In the genomic region with DNA sequence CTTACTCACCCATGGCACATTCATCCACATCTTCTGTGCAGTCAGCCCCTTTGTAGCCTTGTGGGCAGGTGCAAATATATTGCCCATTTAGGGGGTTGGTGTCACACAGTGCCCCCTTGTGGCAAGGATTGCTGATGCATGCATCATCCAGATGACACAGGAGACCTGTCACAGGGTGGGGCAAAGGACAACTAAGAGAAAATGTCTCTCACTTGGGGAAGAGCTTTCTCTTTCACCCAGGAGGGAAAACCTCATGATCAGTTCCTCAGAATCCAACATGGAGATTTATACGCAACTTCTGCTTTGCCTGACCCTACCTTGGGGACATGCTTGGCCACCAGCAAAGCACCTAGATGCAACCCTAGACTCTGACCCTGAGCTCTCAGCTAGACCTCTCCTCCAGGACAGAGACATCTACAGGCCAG, we compare ENCODE assay signal across 8 cellular contexts.
A peak's percentile ranks its signal among the peaks of the same experiment; 100 is the strongest.
DNase-seq lines count a peak whose midpoint lies in the region; ATAC-seq and TF ChIP-seq lines count a peak whose summit lies in the region.

No MANE protein-coding gene starts in this region.

- in situ Hi-C loops in G401 (cut with HindIII; ENCODE audit: low sequenced_read_pairs) = no loop called here

- TF ChIP-seq CTCF in AG10803 (conservative IDR thresholded peaks at IDR 0.05; ENCODE audit: low read length) (peak; percentile 65), heart left ventricle (IDR thresholded peaks at IDR 0.05) (peak; percentile 44 to 69 (median 58))

- intact Hi-C loops in heart left ventricle (cut with DNase I) = no loop called here

- peak; percentile 29 for DNase-seq in AG10803 (ENCODE audit: low read depth)
- DNase-seq in SJSA1 (ENCODE audit: low read depth in 1 of 2, low spot score in 2 of 2) = peak; percentile 68 to 74
- peak; percentile 67 for DNase-seq in activated gamma-delta T cell treated with anti-CD3 and anti-CD28 coated beads, Interleukin-2, amount 50 U/mL, for 16 hours (ENCODE audit: low read depth)
- DNase-seq in heart left ventricle = peak; percentile 24 to 60 (median 38)
- DNase-seq in stimulated activated CD4-positive, alpha-beta T cell treated with anti-CD3 and anti-CD28 coated beads, Interleukin-12 subunit alpha, Interleukin-12 subunit beta, amount 100 ng/mL, for 4 hours = peak; percentile 74
- no peak for DNase-seq in G401 (ENCODE audit: low spot score)

- ATAC-seq in GM18511 (IDR thresholded peaks at IDR 0.05; ENCODE audit: unreplicated experiment) = peak; percentile 89
- peak; percentile 82 for ATAC-seq in HG03432 (IDR thresholded peaks at IDR 0.05; ENCODE audit: unreplicated experiment)
- ATAC-seq in heart left ventricle = peak in 3 of 4 donors; percentile 36 to 48 (median 42)

- H3K4me1 ChIP-seq in SJSA1 (replicated peaks) (peaks cover 25% of the 10 kb centered on the region), heart left ventricle (peaks cover 0 to 58% (median 28%) of the 10 kb centered on the region in 12 donors)

- no peak overlapping the region for H3K27ac ChIP-seq in SJSA1
- H3K27ac ChIP-seq in heart left ventricle = no peak overlapping the region

- H3K4me3 ChIP-seq in AG10803 (ENCODE audit: low read length) = no peak overlapping the region
- H3K4me3 ChIP-seq in SJSA1 = no peak overlapping the region
- no peak overlapping the region for H3K4me3 ChIP-seq in heart left ventricle

- TF ChIP-seq POLR2A in heart left ventricle (IDR thresholded peaks at IDR 0.05) = no peak

- no peaks in the 10 kb centered on the region for H3K9me3 ChIP-seq in SJSA1 (replicated peaks)
- H3K9me3 ChIP-seq in heart left ventricle = no peaks in the 10 kb centered on the region

- 94 to 100% (median 98%) methylated on average over 1 of the region's 1 CpG for WGBS in heart left ventricle, 4 donors

- H3K27me3 ChIP-seq in SJSA1 (replicated peaks) (no peaks in the 10 kb centered on the region), heart left ventricle (no peaks in the 10 kb centered on the region)

- peaks cover 82% of the 10 kb centered on the region for H3K36me3 ChIP-seq in SJSA1
- H3K36me3 ChIP-seq in heart left ventricle = peaks cover 0 to 92% (median 47%) of the 10 kb centered on the region in 9 donors
